In genomic region chr17:83203073-83203471, GRCh38 we compare ENCODE assay signal across 9 cellular contexts.
DNase-seq lines count a peak whose midpoint lies in the region; ATAC-seq and TF ChIP-seq lines count a peak whose summit lies in the region.
"Had no signal": no experiment of that assay in that cellular context is flagged by ENCODE, and none has a peak within 500 bp of the region (broad histone marks: within the 10 kb centered on the region; RNA-seq: fewer than 3 reads in every experiment).

No MANE protein-coding gene starts in this region.

- H4K20me1 ChIP-seq in BLaER1 (no peaks in the 10 kb centered on the region), OCI-LY7 (ENCODE audit: insufficient read depth, low read length) (no peaks in the 10 kb centered on the region)

- H2AFZ ChIP-seq in OCI-LY7 (ENCODE audit: low read length) = no peak overlapping the region

- no peaks in the 10 kb centered on the region for H3K9me2 ChIP-seq in OCI-LY7 (ENCODE audit: insufficient read depth, low read length)

- no peaks in the 10 kb centered on the region for H3K79me2 ChIP-seq in OCI-LY7 (ENCODE audit: insufficient read depth, low read depth, low read length)

- no TSS peak for BruUV-seq in OCI-LY7 (replicated peaks; lab: Mats Ljungman, UMichigan)

- H3K36me3 ChIP-seq in BLaER1 (no peaks in the 10 kb centered on the region), ovary (no peaks in the 10 kb centered on the region), OCI-LY7 (ENCODE audit: insufficient read depth, low read length) (no peaks in the 10 kb centered on the region)

- peak overlapping the region; percentile 42 for H3K27ac ChIP-seq in BLaER1
- no peak overlapping the region for H3K27ac ChIP-seq in ovary
- H3K27ac ChIP-seq in OCI-LY7 (ENCODE audit: low read depth, low read length, poor library complexity, severe bottlenecking) = no peak overlapping the region

- TF ChIP-seq EP300 in ovary (IDR thresholded peaks at IDR 0.05) = peak; percentile 33

- no peak overlapping the region for H3K9ac ChIP-seq in BLaER1

- TF ChIP-seq POLR2A in ovary (IDR thresholded peaks at IDR 0.05) = no peak

- 86 to 94% (median 91%) methylated on average over 9 of the region's 9 CpGs for WGBS in ovary, 3 donors

- no peak for ATAC-seq in HG03135 (IDR thresholded peaks at IDR 0.05; ENCODE audit: unreplicated experiment)

- H3K4me2 ChIP-seq in BLaER1 (peak overlapping the region; percentile 99), OCI-LY7 (ENCODE audit: low read length) (no peak overlapping the region)

- DNase-seq in RPMI7951 (ENCODE audit: low read depth) (peak; percentile 95), fibroblast of mammary gland (ENCODE audit: low read depth) (peak; percentile 99), ovary (peak; percentile 6 to 24 (median 14)), NCI-H2227 (lab: John Stamatoyannopoulos, UW; ENCODE audit: unreplicated experiment) (no peak), OCI-LY7 (ENCODE audit: low spot score) (no peak), T-helper 1 cell (no peak)
- DNase-seq: nucleus accumbens had no signal

- peaks cover 89% of the 10 kb centered on the region for H3K4me1 ChIP-seq in BLaER1
- no peaks in the 10 kb centered on the region for H3K4me1 ChIP-seq in ovary (ENCODE audit: insufficient read depth)
- peaks cover 30% of the 10 kb centered on the region for H3K4me1 ChIP-seq in OCI-LY7 (ENCODE audit: insufficient read depth, low read length, poor library complexity, severe bottlenecking)

- H3K4me3 ChIP-seq in BLaER1 = no peak overlapping the region
- H3K4me3 ChIP-seq in fibroblast of mammary gland (ENCODE audit: control insufficient read depth, low read depth, low read length) = no peak overlapping the region
- H3K4me3 ChIP-seq in ovary = no peak overlapping the region
- no peak overlapping the region for H3K4me3 ChIP-seq in OCI-LY7 (ENCODE audit: low read depth, low read length, poor library complexity, severe bottlenecking)

- CTCF ChIA-PET in OCI-LY7 (lab: Charles Lee; ENCODE audit: unreplicated experiment) = interaction anchor here (0.6 kb wide), 1 partner anchor 422 kb away, joined by 7 read pairs; no protein-coding TSS in a partner anchor

- POLR2A ChIA-PET in OCI-LY7 (lab: Charles Lee) = interaction anchor here (0.7 to 1.9 kb wide), 2 partner anchors 10 to 23 kb away, joined by 4 to 5 read pairs; no protein-coding TSS in a partner anchor

- H3K9me3 ChIP-seq in BLaER1 (no peaks in the 10 kb centered on the region), ovary (no peaks in the 10 kb centered on the region), OCI-LY7 (ENCODE audit: low read length) (no peaks in the 10 kb centered on the region)

- H3K27me3 ChIP-seq in BLaER1 = no peaks in the 10 kb centered on the region
- no peaks in the 10 kb centered on the region for H3K27me3 ChIP-seq in ovary

- TF ChIP-seq CTCF in fibroblast of mammary gland (conservative IDR thresholded peaks at IDR 0.05; ENCODE audit: control insufficient read depth, insufficient read depth, low read depth, low read length) = no peak
- no peak for TF ChIP-seq CTCF in ovary (IDR thresholded peaks at IDR 0.05)
- no peak for TF ChIP-seq CTCF in OCI-LY7 (conservative IDR thresholded peaks at IDR 0.05; ENCODE audit: low read length)

- intact Hi-C loops in ovary (cut with DNase I) (no loop called here), OCI-LY7 (cut with micrococcal nuclease; ENCODE audit: unreplicated experiment) (no loop called here)

Comparison
In these comparisons a context has a peak if more than half of its experiments do, and no peak if none do; other contexts are left out.
1. DNase-seq: peak in RPMI7951 (single experiment), fibroblast of mammary gland (single experiment) and ovary (5 of 5); none in NCI-H2227 (single experiment), OCI-LY7 (single experiment) and T-helper 1 cell (0 of 5).